ENCODE assay signal across 8 cellular contexts in genomic region chr19:11694533-11695439, GRCh38. TPM values are rescaled to one million over a fixed set of nuclear protein-coding genes. Genes with fewer than 3 reads are reported as not detected.
DNase-seq lines count a peak whose midpoint lies in the region; TF ChIP-seq lines count a peak whose summit lies in the region.

No MANE protein-coding gene starts in this region.

- H3K4me3 ChIP-seq in OCI-LY7 (ENCODE audit: low read depth, low read length, poor library complexity, severe bottlenecking) (peak overlapping the region; percentile 67), mucosa of rectum (ENCODE audit: low read length in 2 of 2) (peak overlapping the region; percentile 72 to 81)

- H3K27me3 ChIP-seq in mucosa of rectum (ENCODE audit: control insufficient read depth in 2 of 2, insufficient read depth in 2 of 2, low read length in 2 of 2), result no peaks in the 10 kb centered on the region

- no peaks in the 10 kb centered on the region for H3K36me3 ChIP-seq in OCI-LY7 (ENCODE audit: insufficient read depth, low read length)
- no peaks in the 10 kb centered on the region for H3K36me3 ChIP-seq in mucosa of rectum (ENCODE audit: control insufficient read depth in 2 of 2, insufficient read depth in 2 of 2, low read length in 2 of 2)

- H3K9me3 ChIP-seq in OCI-LY7 (ENCODE audit: low read length) (no peaks in the 10 kb centered on the region), mucosa of rectum (ENCODE audit: control insufficient read depth in 2 of 2, low read length in 2 of 2) (no peaks in the 10 kb centered on the region)

- peak overlapping the region; percentile 68 for H3K4me2 ChIP-seq in OCI-LY7 (ENCODE audit: low read length)

- DNase-seq in AG08395 (ENCODE audit: low spot score) (peak; percentile 97), HT-29 (ENCODE audit: low spot score) (peak; percentile 90), OCI-LY7 (ENCODE audit: low spot score) (peak; percentile 94), activated T-cell treated with anti-CD3 and anti-CD28 coated beads for 48 hours (ENCODE audit: low read depth) (peak; percentile 87), erythroblast (lab: John Stamatoyannopoulos, UW) (peak; percentile 86 to 87)
- DNase-seq in stimulated activated CD8-positive, alpha-beta memory T cell treated with anti-CD3 and anti-CD28 coated beads, Interleukin-4, amount 100 ng/mL, for 1 hour (ENCODE audit: low read depth in 2 of 2, low spot score in 1 of 2), result peak; percentile 42 to 68

- TF ChIP-seq POLR2A in GM19193 (IDR thresholded peaks at IDR 0.05; ENCODE audit: extremely low read depth, insufficient read depth, insufficient read length) (peak; percentile 80), erythroblast (IDR thresholded peaks at IDR 0.05; ENCODE audit: low read length) (no peak)

- TF ChIP-seq CTCF in OCI-LY7 (conservative IDR thresholded peaks at IDR 0.05; ENCODE audit: low read length), result no peak

- POLR2A ChIA-PET in OCI-LY7 (lab: Charles Lee), result interaction anchor here (0.6 to 1.5 kb wide), 2 partner anchors 43 to 103 kb away, joined by 3 to 4 read pairs; partner anchors contain the start of gene ZNF491

- H3K79me2 ChIP-seq in OCI-LY7 (ENCODE audit: insufficient read depth, low read depth, low read length), result no peaks in the 10 kb centered on the region

- CTCF ChIA-PET in OCI-LY7 (lab: Charles Lee; ENCODE audit: unreplicated experiment), result no interaction called here

- H2AFZ ChIP-seq in OCI-LY7 (ENCODE audit: low read length), result peak overlapping the region; percentile 74

- no TSS peak for BruUV-seq in OCI-LY7 (replicated peaks; lab: Mats Ljungman, UMichigan)

- no peaks in the 10 kb centered on the region for H3K9me2 ChIP-seq in OCI-LY7 (ENCODE audit: insufficient read depth, low read length)

- H3K4me1 ChIP-seq in OCI-LY7 (ENCODE audit: insufficient read depth, low read length, poor library complexity, severe bottlenecking) (peaks cover 20% of the 10 kb centered on the region), mucosa of rectum (ENCODE audit: control insufficient read depth in 2 of 2, insufficient read depth in 2 of 2, low read length in 2 of 2) (peaks cover 6 to 12% of the 10 kb centered on the region in 2 donors)

- H3K27ac ChIP-seq in OCI-LY7 (ENCODE audit: low read depth, low read length, poor library complexity, severe bottlenecking), result no peak overlapping the region
- H3K27ac ChIP-seq in mucosa of rectum (ENCODE audit: low read depth in 2 of 2, low read length in 2 of 2), result peak overlapping the region in 1 of 2 donors; percentile 60

- intact Hi-C loops in OCI-LY7 (cut with micrococcal nuclease; ENCODE audit: unreplicated experiment), result no loop called here

- H4K20me1 ChIP-seq in OCI-LY7 (ENCODE audit: insufficient read depth, low read length), result no peaks in the 10 kb centered on the region

- peak overlapping the region; percentile 60 to 77 for H3K9ac ChIP-seq in mucosa of rectum (ENCODE audit: low read depth in 1 of 2, low read length in 2 of 2)

RNA-seq across cellular contexts. Expression of gene ZNF823, which starts 44.0 kb away (rescaled TPM):
- 3.6 and 6.1 TPM in 2 replicates for total RNA-seq in HT-29 (2014; rRNA removed; shearing (Covaris generic))
- 7.0 and 7.2 TPM in 2 replicates for total RNA-seq in OCI-LY7 (2014; rRNA removed; shearing (Covaris generic))
- total RNA-seq in OCI-LY7 (2022), result 5.7 and 6.8 TPM in 2 replicates
